ENCODE assay signal across 8 cellular contexts in the genomic region with DNA sequence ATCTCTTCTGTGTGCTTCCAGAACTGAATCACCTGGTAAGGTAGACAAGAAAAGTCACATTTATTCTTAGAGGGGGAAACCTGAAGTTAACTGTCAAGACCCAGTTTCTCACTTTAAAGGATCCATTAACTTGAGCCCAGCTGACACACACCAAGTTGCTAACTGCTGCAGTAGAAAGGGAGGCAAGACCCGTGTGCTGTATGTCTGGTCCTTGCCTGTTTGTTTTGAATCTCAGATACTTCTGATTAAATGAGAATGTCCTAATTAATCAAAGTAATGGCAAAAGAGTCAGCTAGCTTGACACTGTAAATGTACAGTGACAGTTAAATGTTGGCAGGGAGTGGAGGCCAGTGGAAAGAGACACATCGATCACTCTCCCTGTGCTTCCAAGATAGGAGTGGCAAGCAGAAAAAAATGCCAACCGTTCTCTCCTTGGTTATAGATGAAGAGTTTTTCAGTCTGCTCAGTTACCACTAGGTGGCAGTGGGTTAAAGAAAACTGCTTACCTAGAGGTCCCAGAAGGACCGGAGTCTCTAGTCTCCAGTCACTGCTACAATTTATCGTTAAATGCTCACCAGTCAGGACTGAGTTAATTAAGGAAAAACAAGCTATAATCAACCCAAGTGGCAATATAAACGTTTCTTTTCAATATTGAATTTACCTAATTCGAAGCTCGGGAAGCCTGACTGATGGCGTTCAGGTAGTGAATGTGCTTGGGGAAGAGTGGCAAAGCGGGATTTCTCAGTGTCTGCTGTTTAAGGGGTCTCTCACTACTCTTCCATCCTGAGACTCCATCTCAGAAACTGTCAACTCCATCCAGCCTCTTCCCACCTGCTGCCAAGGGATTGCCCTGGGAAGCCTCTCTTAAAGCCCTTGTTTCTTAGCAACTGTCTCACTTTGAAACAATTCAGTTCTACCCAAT. TPM values are rescaled to one million over a fixed set of nuclear protein-coding genes. Genes with fewer than 3 reads are reported as not detected.
DNase-seq lines count a peak whose midpoint lies in the region; ATAC-seq and TF ChIP-seq lines count a peak whose summit lies in the region.

No MANE protein-coding gene starts in this region.

- no peaks in the 10 kb centered on the region for H3K9me3 Mint-ChIP-seq in Caco-2 (ENCODE audit: unreplicated experiment)
- no peaks in the 10 kb centered on the region for H3K9me3 Mint-ChIP-seq in activated T-helper 17 cell treated with anti-CD3 and anti-CD28 coated beads, Interleukin-2, amount 50 U/mL, for 72 hours

- DNase-seq in Caco-2 (peak; percentile 44 to 53), NCI-H446 treated with DMSO at 0.1 percent for 48 hours (lab: John Stamatoyannopoulos, UW) (peak; percentile 64), left ventricle myocardium superior (no peak), renal cortical epithelial cell (ENCODE audit: low read depth) (peak; percentile 80), HK-2 (ENCODE audit: unreplicated experiment) (no peak)

- no peaks in the 10 kb centered on the region for H3K4me1 Mint-ChIP-seq in Caco-2 (ENCODE audit: low read depth, unreplicated experiment)
- no peaks in the 10 kb centered on the region for H3K4me1 Mint-ChIP-seq in activated T-helper 17 cell treated with anti-CD3 and anti-CD28 coated beads, Interleukin-2, amount 50 U/mL, for 72 hours

- H3K27me3 Mint-ChIP-seq in Caco-2 (ENCODE audit: insufficient read depth, unreplicated experiment) = no peaks in the 10 kb centered on the region
- no peaks in the 10 kb centered on the region for H3K27me3 Mint-ChIP-seq in activated T-helper 17 cell treated with anti-CD3 and anti-CD28 coated beads, Interleukin-2, amount 50 U/mL, for 72 hours

- ATAC-seq in GM18867 (IDR thresholded peaks at IDR 0.05; ENCODE audit: unreplicated experiment) = peak; percentile 79
- ATAC-seq in HG03159 (IDR thresholded peaks at IDR 0.05; ENCODE audit: unreplicated experiment) = peak; percentile 88
- peak; percentile 82 for ATAC-seq in activated T-helper 17 cell treated with anti-CD3 and anti-CD28 coated beads, Interleukin-2, amount 50 U/mL, for 72 hours (replicated peaks)
- ATAC-seq in left ventricle myocardium superior = peak; percentile 84

- H3K36me3 ChIP-seq in Caco-2 (ENCODE audit: control insufficient read depth, insufficient read depth, low read length) = peaks cover 1% of the 10 kb centered on the region; the same call in 1 of the 2 replicates

- H3K27me3 ChIP-seq in Caco-2 (replicated peaks; ENCODE audit: control insufficient read depth, insufficient read depth, low read length) = no peaks in the 10 kb centered on the region

- peak; percentile 70 to 80 for TF ChIP-seq CTCF in Caco-2 (IDR thresholded peaks at IDR 0.05; ENCODE audit: insufficient read depth in 1 of 2, low read depth in 1 of 2, low read length in 1 of 2, severe bottlenecking in 1 of 2, unreplicated experiment in 1 of 2)

- H3K27ac Mint-ChIP-seq in Caco-2 (ENCODE audit: unreplicated experiment) = no peak overlapping the region
- no peak overlapping the region for H3K27ac Mint-ChIP-seq in activated T-helper 17 cell treated with anti-CD3 and anti-CD28 coated beads, Interleukin-2, amount 50 U/mL, for 72 hours

- CTCF ChIA-PET in Caco-2 (lab: Charles Lee) = interaction anchor here (0.6 to 0.9 kb wide), 2 partner anchors 18 to 67 kb away, joined by 3 to 4 read pairs; a partner anchor contains a TSS

- no TSS peak for BruUV-seq in Caco-2 (replicated peaks; lab: Mats Ljungman, UMichigan)

- no peak overlapping the region for H3K4me3 Mint-ChIP-seq in Caco-2 (ENCODE audit: unreplicated experiment)
- H3K4me3 Mint-ChIP-seq in activated T-helper 17 cell treated with anti-CD3 and anti-CD28 coated beads, Interleukin-2, amount 50 U/mL, for 72 hours = no peak overlapping the region

- no peaks in the 10 kb centered on the region for H3K9me3 ChIP-seq in Caco-2

- no peaks in the 10 kb centered on the region for H3K4me1 ChIP-seq in Caco-2

- POLR2A ChIA-PET in Caco-2 (lab: Charles Lee) = interaction anchor here (0.6 kb wide), 1 partner anchor 202 kb away, joined by 3 read pairs; no protein-coding TSS in a partner anchor

- intact Hi-C loops in Caco-2 (cut with micrococcal nuclease; ENCODE audit: unreplicated experiment) (loop anchor here (1.0 to 10.0 kb wide), 4 partner anchors 157 to 1373 kb away; no protein-coding TSS in a partner anchor), left ventricle myocardium superior (cut with micrococcal nuclease) (no loop called here)

- no peak overlapping the region for H3K4me3 ChIP-seq in Caco-2 (ENCODE audit: low read depth, low read length)

- H3K36me3 Mint-ChIP-seq in Caco-2 (ENCODE audit: insufficient read depth, unreplicated experiment) = no peaks in the 10 kb centered on the region
- peaks cover 26% of the 10 kb centered on the region for H3K36me3 Mint-ChIP-seq in activated T-helper 17 cell treated with anti-CD3 and anti-CD28 coated beads, Interleukin-2, amount 50 U/mL, for 72 hours (ENCODE audit: low read depth)

RNA-seq across cellular contexts. Expression of a gene that starts 18.4 kb away (rescaled TPM):
- total RNA-seq in Caco-2 (2022) (6.8 and 7.7 TPM in 2 replicates), left ventricle myocardium superior (1.7 TPM), renal cortical epithelial cell (3.6 and 4.3 TPM in 2 replicates)
- total RNA-seq in activated T-helper 17 cell treated with anti-CD3 and anti-CD28 coated beads, Interleukin-2, amount 50 U/mL, for 72 hours = 1 to 10 TPM; 7.6 to 8.4 TPM

RNA-seq across cellular contexts. Expression of a gene that starts 30.7 kb away (rescaled TPM):
- total RNA-seq in Caco-2 (2022) (19.8 and 22.9 TPM in 2 replicates), left ventricle myocardium superior (5.3 TPM), renal cortical epithelial cell (18.1 and 20.0 TPM in 2 replicates)
- 10 to 100 TPM; 11.0 to 12.1 TPM for total RNA-seq in activated T-helper 17 cell treated with anti-CD3 and anti-CD28 coated beads, Interleukin-2, amount 50 U/mL, for 72 hours

Comparison
In these comparisons a context has a peak if more than half of its experiments do, and no peak if none do; other contexts are left out.
1. DNase-seq: peak in Caco-2 (2 of 2), NCI-H446 treated with DMSO at 0.1 percent for 48 hours (single experiment) and renal cortical epithelial cell (single experiment); none in left ventricle myocardium superior (single experiment) and HK-2 (single experiment).
2. Peak in every context shown above with its lines, with median percentiles within 50 percentile points of each other: ATAC-seq.